Comparison of ENCODE assay signal across 8 cellular contexts in the genomic region with DNA sequence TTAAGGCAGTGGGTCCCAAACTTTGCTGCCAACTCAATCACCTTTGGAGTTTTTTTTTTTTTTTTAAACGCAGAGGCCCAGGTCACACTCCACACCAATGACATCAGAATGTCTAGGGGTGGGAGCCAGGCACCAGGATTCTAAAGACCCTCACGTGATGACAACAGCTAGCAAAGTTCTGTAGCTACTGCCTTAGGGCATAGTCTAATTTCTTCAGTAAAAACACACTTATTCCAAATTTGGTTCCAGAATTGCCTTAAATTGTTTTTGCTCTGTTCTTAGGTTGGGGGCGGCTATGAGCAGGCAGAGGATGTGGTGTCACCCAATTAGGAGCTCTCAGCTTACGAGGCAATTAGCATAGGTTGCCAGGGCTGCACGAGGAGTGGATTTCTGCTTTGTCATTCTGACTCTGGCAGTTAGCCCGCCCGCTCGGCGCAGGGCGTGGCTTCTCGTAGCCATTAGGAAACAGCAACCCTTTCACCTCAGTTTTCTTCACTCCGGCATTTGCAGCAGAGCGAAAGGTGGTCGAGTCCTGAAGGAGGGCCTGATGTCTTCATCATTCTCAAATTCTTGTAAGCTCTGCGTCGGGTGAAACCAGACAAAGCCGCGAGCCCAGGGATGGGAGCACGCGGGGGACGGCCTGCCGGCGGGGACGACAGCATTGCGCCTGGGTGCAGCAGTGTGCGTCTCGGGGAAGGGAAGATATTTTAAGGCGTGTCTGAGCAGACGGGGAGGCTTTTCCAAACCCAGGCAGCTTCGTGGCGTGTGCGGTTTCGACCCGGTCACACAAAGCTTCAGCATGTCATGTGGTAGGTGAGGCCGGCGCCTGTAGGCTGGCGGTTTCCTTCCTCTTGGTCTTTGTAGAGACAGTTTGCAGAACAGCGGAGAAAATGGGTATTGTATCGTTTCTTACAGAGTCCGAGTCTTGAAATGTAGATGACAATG. TPM values are rescaled to one million over a fixed set of nuclear protein-coding genes. Genes with fewer than 3 reads are reported as not detected.
DNase-seq lines count a peak whose midpoint lies in the region; ATAC-seq and TF ChIP-seq lines count a peak whose summit lies in the region.

No MANE protein-coding gene starts in this region.

- DNase-seq in Daoy (ENCODE audit: low read depth) (peak; percentile 98), GM23248 (peak; percentile 97), Karpas-422 (peak; percentile 98), RPMI7951 (ENCODE audit: low read depth) (peak; percentile 97), fibroblast of mammary gland (ENCODE audit: low read depth) (peak; percentile 96)
- DNase-seq in naive thymus-derived CD4-positive, alpha-beta T cell: peak; percentile 72 to 90 (median 87)
- peak; percentile 90 for DNase-seq in stimulated activated naive B cell treated with anti-CD40 and anti-IgM and Interleukin-4, amounts not matched to agents 10 μg/mL and 1 μg/mL and 100 μg/mL, for 72 hours

- no peak for TF ChIP-seq CTCF in fibroblast of mammary gland (conservative IDR thresholded peaks at IDR 0.05; ENCODE audit: control insufficient read depth, insufficient read depth, low read depth, low read length)

- H3K36me3 ChIP-seq in GM23248 (ENCODE audit: low read depth): peaks cover 12% of the 10 kb centered on the region
- peaks cover 6% of the 10 kb centered on the region; the same call in 1 of the 2 replicates for H3K36me3 ChIP-seq in Karpas-422 (ENCODE audit: insufficient read depth, low read length)
- H3K36me3 ChIP-seq in naive thymus-derived CD4-positive, alpha-beta T cell (ENCODE audit: control insufficient read depth in 2 of 3, insufficient read depth in 3 of 3, low read length in 3 of 3): peaks cover 0 to 6% (median 0%) of the 10 kb centered on the region in 3 experiments

- WGBS in GM23248 (ENCODE audit: low coverage in 1 of 2, low lambda C conversion rate in 2 of 2, missing lambda C conversion rate in 2 of 2), 2 experiments: 1% methylated on average over 39 to 40 of the region's 40 CpGs

- intact Hi-C loops in naive thymus-derived CD4-positive, alpha-beta T cell (cut with micrococcal nuclease): loop anchor here (1.0 to 5.0 kb wide), 20 partner anchors 16 to 1044 kb away; a partner anchor contains a TSS

- H3K4me1 Mint-ChIP-seq in activated T-helper 17 cell treated with anti-CD3 and anti-CD28 coated beads, Interleukin-2, amount 50 U/mL, for 72 hours: peaks cover 13% of the 10 kb centered on the region
- H3K4me1 Mint-ChIP-seq in naive thymus-derived CD4-positive, alpha-beta T cell: peaks cover 14 to 40% (median 34%) of the 10 kb centered on the region in 7 donors
- peaks cover 16 to 37% of the 10 kb centered on the region in 2 donors for H3K4me1 Mint-ChIP-seq in stimulated activated naive B cell treated with anti-CD40 and anti-IgM and Interleukin-4, amounts not matched to agents 10 μg/mL and 1 μg/mL and 100 μg/mL, for 72 hours

- H4K20me1 ChIP-seq in GM23248 (ENCODE audit: insufficient read depth) (no peaks in the 10 kb centered on the region; the same call in 1 of the 2 replicates), Karpas-422 (ENCODE audit: insufficient read depth, low read depth, low read length) (no peaks in the 10 kb centered on the region)

- H3K4me3 Mint-ChIP-seq in activated T-helper 17 cell treated with anti-CD3 and anti-CD28 coated beads, Interleukin-2, amount 50 U/mL, for 72 hours: peak overlapping the region; percentile 94
- peak overlapping the region; percentile 86 to 100 (median 98) for H3K4me3 Mint-ChIP-seq in naive thymus-derived CD4-positive, alpha-beta T cell
- H3K4me3 Mint-ChIP-seq in stimulated activated naive B cell treated with anti-CD40 and anti-IgM and Interleukin-4, amounts not matched to agents 10 μg/mL and 1 μg/mL and 100 μg/mL, for 72 hours: peak overlapping the region; percentile 96 to 99

- H3K4me1 ChIP-seq in GM23248 (ENCODE audit: insufficient read depth) (peaks cover 27% of the 10 kb centered on the region), Karpas-422 (ENCODE audit: low read length) (peaks cover 33% of the 10 kb centered on the region)
- peaks cover 18 to 19% of the 10 kb centered on the region in 2 donors for H3K4me1 ChIP-seq in naive thymus-derived CD4-positive, alpha-beta T cell (ENCODE audit: control insufficient read depth in 2 of 2, insufficient read depth in 2 of 2, low read length in 2 of 2)

- H3K4me2 ChIP-seq in GM23248 (ENCODE audit: unreplicated experiment): peak overlapping the region; percentile 90
- peak overlapping the region; percentile 96 for H3K4me2 ChIP-seq in Karpas-422 (ENCODE audit: low read depth, low read length, poor library complexity, severe bottlenecking)

- no peaks in the 10 kb centered on the region for H3K27me3 ChIP-seq in GM23248 (replicated peaks; ENCODE audit: insufficient read depth)
- no peaks in the 10 kb centered on the region for H3K27me3 ChIP-seq in Karpas-422 (ENCODE audit: low read length)
- no peaks in the 10 kb centered on the region for H3K27me3 ChIP-seq in naive thymus-derived CD4-positive, alpha-beta T cell (ENCODE audit: control insufficient read depth in 2 of 2, insufficient read depth in 2 of 2, low read length in 2 of 2)

- peaks cover 49% of the 10 kb centered on the region for H3K79me2 ChIP-seq in GM23248 (ENCODE audit: insufficient read depth)
- H3K79me2 ChIP-seq in Karpas-422 (ENCODE audit: low read length): peaks cover 42% of the 10 kb centered on the region

- CTCF ChIA-PET in naive thymus-derived CD4-positive, alpha-beta T cell (lab: Charles Lee): interaction anchor here (0.5 to 2.3 kb wide), 8 partner anchors 12 to 298 kb away, joined by 3 to 14 read pairs (median 5); a partner anchor contains a TSS

- no peaks in the 10 kb centered on the region for H3K9me3 Mint-ChIP-seq in activated T-helper 17 cell treated with anti-CD3 and anti-CD28 coated beads, Interleukin-2, amount 50 U/mL, for 72 hours
- peaks cover 0 to 1% (median 0%) of the 10 kb centered on the region in 11 donors for H3K9me3 Mint-ChIP-seq in naive thymus-derived CD4-positive, alpha-beta T cell
- no peaks in the 10 kb centered on the region for H3K9me3 Mint-ChIP-seq in stimulated activated naive B cell treated with anti-CD40 and anti-IgM and Interleukin-4, amounts not matched to agents 10 μg/mL and 1 μg/mL and 100 μg/mL, for 72 hours

- H3K9me3 ChIP-seq in GM23248 (ENCODE audit: low read depth) (no peaks in the 10 kb centered on the region), Karpas-422 (ENCODE audit: low read length) (no peaks in the 10 kb centered on the region)
- no peaks in the 10 kb centered on the region for H3K9me3 ChIP-seq in naive thymus-derived CD4-positive, alpha-beta T cell (ENCODE audit: control insufficient read depth in 2 of 3, low read length in 3 of 3)

- peak overlapping the region; percentile 99 for H3K9ac ChIP-seq in GM23248
- peak overlapping the region; percentile 82 for H3K9ac ChIP-seq in Karpas-422 (ENCODE audit: low read length)

- POLR2A ChIA-PET in naive thymus-derived CD4-positive, alpha-beta T cell (lab: Charles Lee): interaction anchor here (0.8 to 5.6 kb wide), 13 partner anchors 10 to 949 kb away, joined by 3 to 66 read pairs (median 4); a partner anchor contains a TSS

- no peaks in the 10 kb centered on the region for H3K27me3 Mint-ChIP-seq in activated T-helper 17 cell treated with anti-CD3 and anti-CD28 coated beads, Interleukin-2, amount 50 U/mL, for 72 hours
- H3K27me3 Mint-ChIP-seq in naive thymus-derived CD4-positive, alpha-beta T cell: peaks cover 0 to 1% (median 0%) of the 10 kb centered on the region in 5 donors
- H3K27me3 Mint-ChIP-seq in stimulated activated naive B cell treated with anti-CD40 and anti-IgM and Interleukin-4, amounts not matched to agents 10 μg/mL and 1 μg/mL and 100 μg/mL, for 72 hours: no peaks in the 10 kb centered on the region

- H3K4me3 ChIP-seq in GM23248 (peak overlapping the region; percentile 96), Karpas-422 (ENCODE audit: low read length) (peak overlapping the region; percentile 74), fibroblast of mammary gland (ENCODE audit: control insufficient read depth, low read depth, low read length) (peak overlapping the region; percentile 94)
- peak overlapping the region; percentile 73 for H3K4me3 ChIP-seq in naive thymus-derived CD4-positive, alpha-beta T cell (ENCODE audit: low read length)

- H3K36me3 Mint-ChIP-seq in activated T-helper 17 cell treated with anti-CD3 and anti-CD28 coated beads, Interleukin-2, amount 50 U/mL, for 72 hours (ENCODE audit: low read depth): peaks cover 54% of the 10 kb centered on the region
- peaks cover 0 to 5% (median under 1%) of the 10 kb centered on the region in 5 donors for H3K36me3 Mint-ChIP-seq in naive thymus-derived CD4-positive, alpha-beta T cell
- peaks cover 12 to 17% of the 10 kb centered on the region in 2 donors for H3K36me3 Mint-ChIP-seq in stimulated activated naive B cell treated with anti-CD40 and anti-IgM and Interleukin-4, amounts not matched to agents 10 μg/mL and 1 μg/mL and 100 μg/mL, for 72 hours

- peaks cover 42% of the 10 kb centered on the region for H3F3A ChIP-seq in GM23248 (ENCODE audit: insufficient read depth)

- no peaks in the 10 kb centered on the region for H3K9me2 ChIP-seq in GM23248 (ENCODE audit: insufficient read depth)
- no peaks in the 10 kb centered on the region for H3K9me2 ChIP-seq in Karpas-422 (replicated peaks; ENCODE audit: insufficient read depth, low read length)

- ATAC-seq in activated T-helper 17 cell treated with anti-CD3 and anti-CD28 coated beads, Interleukin-2, amount 50 U/mL, for 72 hours (replicated peaks): peak; percentile 90
- ATAC-seq in naive thymus-derived CD4-positive, alpha-beta T cell: peak; percentile 93
- ATAC-seq in stimulated activated naive B cell treated with anti-CD40 and anti-IgM and Interleukin-4, amounts not matched to agents 10 μg/mL and 1 μg/mL and 100 μg/mL, for 72 hours (replicated peaks): peak; percentile 85 to 89

- in situ Hi-C loops in GM23248 (cut with MboI): no loop called here

- H2AFZ ChIP-seq in GM23248 (peak overlapping the region; percentile 18; the same call in 1 of the 2 replicates), Karpas-422 (ENCODE audit: low read length) (peak overlapping the region; percentile 74; the same call in 1 of the 2 replicates)

- H3K27ac Mint-ChIP-seq in activated T-helper 17 cell treated with anti-CD3 and anti-CD28 coated beads, Interleukin-2, amount 50 U/mL, for 72 hours: peak overlapping the region; percentile 96
- H3K27ac Mint-ChIP-seq in naive thymus-derived CD4-positive, alpha-beta T cell: peak overlapping the region; percentile 85 to 99 (median 94)
- peak overlapping the region; percentile 99 for H3K27ac Mint-ChIP-seq in stimulated activated naive B cell treated with anti-CD40 and anti-IgM and Interleukin-4, amounts not matched to agents 10 μg/mL and 1 μg/mL and 100 μg/mL, for 72 hours

- H3K27ac ChIP-seq in GM23248: peak overlapping the region; percentile 99
- peak overlapping the region; percentile 90 for H3K27ac ChIP-seq in Karpas-422 (ENCODE audit: low read length)
- peak overlapping the region; percentile 66 for H3K27ac ChIP-seq in naive thymus-derived CD4-positive, alpha-beta T cell (ENCODE audit: low read depth, low read length)

RNA-seq across cellular contexts. Expression of a gene that starts 16.7 kb away (rescaled TPM):
- 0.40 and 2.6 TPM in 2 replicates for total RNA-seq in Daoy (2014; rRNA removed; shearing (Covaris generic))
- 6.9 and 9.0 TPM in 2 replicates for total RNA-seq in GM23248 (2014; rRNA removed; shearing (Covaris generic))
- polyA plus RNA-seq in GM23248 (2016; fragmentation: Nextera tagmentation; extraction: Ambion mirVana): 5.3 and 5.7 TPM in 2 replicates
- 1.5 and 2.7 TPM in 2 replicates for total RNA-seq in Karpas-422 (2014; rRNA removed; shearing (Covaris generic); ENCODE audit: low replicate concordance)
- 0.68 and 0.72 TPM in 2 replicates for total RNA-seq in RPMI7951 (2014; rRNA removed; shearing (Covaris generic))
- 1 to 10 TPM; 3.0 to 7.3 TPM for total RNA-seq in activated T-helper 17 cell treated with anti-CD3 and anti-CD28 coated beads, Interleukin-2, amount 50 U/mL, for 72 hours
- 10 to 100 TPM in 3 of 5 experiments, 1 to 10 TPM in 2; 8.2 to 11.8 (median 10.4) TPM for total RNA-seq in naive thymus-derived CD4-positive, alpha-beta T cell
- 10 to 100 TPM; 14.4 to 16.3 TPM for polyA plus RNA-seq in naive thymus-derived CD4-positive, alpha-beta T cell

Comparison
In these comparisons a context has a peak if more than half of its experiments do, and no peak if none do; other contexts are left out.
1. Peak in every context shown above with its lines: DNase-seq, ATAC-seq, H3K4me3 ChIP-seq and H3K27ac ChIP-seq.